1 cellular context compared by ENCODE assay signal in genomic region chr5:57211039-57211438, GRCh38.
TF ChIP-seq lines count a peak whose summit lies in the region.

No MANE protein-coding gene starts in this region.

TF ChIP-seq in HepG2, 621 proteins besides CTCF, POLR2A, EP300 and RAD21:
- TF ChIP-seq ZNF335 (CRISPR knock-in tag; IDR thresholded peaks at IDR 0.05) (no peak), HMGXB3 (CRISPR knock-in tag; IDR thresholded peaks at IDR 0.05; ENCODE audit: borderline replicate concordance) (no peak), TGIF2 (CRISPR knock-in tag; IDR thresholded peaks at IDR 0.05) (no peak), MEIS2 (CRISPR knock-in tag; IDR thresholded peaks at IDR 0.05) (no peak), ZNF225 (CRISPR knock-in tag; IDR thresholded peaks at IDR 0.05) (no peak), TBL1XR1 (IDR thresholded peaks at IDR 0.05; ENCODE audit: borderline replicate concordance, low read length, partially characterized antibody) (no peak), HOXA9 (CRISPR knock-in tag; IDR thresholded peaks at IDR 0.05; ENCODE audit: borderline replicate concordance) (no peak), POLR2AphosphoS5 (IDR thresholded peaks at IDR 0.05; ENCODE audit: low read depth, low read length) (no peak), ZNF260 (CRISPR knock-in tag; IDR thresholded peaks at IDR 0.05; ENCODE audit: borderline replicate concordance, low read depth) (no peak), CHD4 (IDR thresholded peaks at IDR 0.05; ENCODE audit: borderline replicate concordance, low read length) (no peak), ZNF446 (CRISPR knock-in tag; IDR thresholded peaks at IDR 0.05) (no peak)
